Comparison of ENCODE assay signal across 1 cellular context in genomic region chr9:84862308-84862707, GRCh38.
TF ChIP-seq lines count a peak whose summit lies in the region.

No MANE protein-coding gene starts in this region.

TF ChIP-seq in SK-N-SH, 30 proteins besides CTCF, POLR2A, EP300 and RAD21 (continued from another document):
- no peak for TF ChIP-seq USF2 (IDR thresholded peaks at IDR 0.05; ENCODE audit: borderline replicate concordance, low read depth, low read length)
- no peak for TF ChIP-seq FOXJ3 (CRISPR knock-in tag; IDR thresholded peaks at IDR 0.05)
- TF ChIP-seq FOXM1 (IDR thresholded peaks at IDR 0.05; ENCODE audit: low read depth), result no peak
- no peak for TF ChIP-seq SMC3 (IDR thresholded peaks at IDR 0.05; ENCODE audit: low read depth, low read length)
- no peak for TF ChIP-seq GATA2 (CRISPR knock-in tag; IDR thresholded peaks at IDR 0.05)
- TF ChIP-seq YY1 (IDR thresholded peaks at IDR 0.05; ENCODE audit: low read depth), result no peak
